ENCODE assay signal across 1 cellular context in genomic region chr21:41953831-41954653, GRCh38.
TF ChIP-seq lines count a peak whose summit lies in the region.

C2CD2 (minus strand) TSS chr21:41954018; CDS start chr21:41953648, 370 bp downstream.

TF ChIP-seq in K562, 482 proteins besides CTCF, POLR2A, EP300 and RAD21 (continued from another document and continues in another):
- TF ChIP-seq NCOR1 (IDR thresholded peaks at IDR 0.05) = no peak
- TF ChIP-seq PTTG1 (tag; IDR thresholded peaks at IDR 0.05; ENCODE audit: low read depth) = no peak
- no peak for TF ChIP-seq FOXJ2 (tag; IDR thresholded peaks at IDR 0.05)
- TF ChIP-seq CCNT2 (IDR thresholded peaks at IDR 0.05; ENCODE audit: borderline replicate concordance, extremely low read depth, insufficient read length, low read depth, low read length) = peak; percentile 82
- no peak for TF ChIP-seq MBD2 (IDR thresholded peaks at IDR 0.05; ENCODE audit: borderline replicate concordance, low read depth)
- no peak for TF ChIP-seq SMC3 (conservative IDR thresholded peaks at IDR 0.05; ENCODE audit: insufficient read depth, low read depth, low read length)
- TF ChIP-seq ETS2 (tag; IDR thresholded peaks at IDR 0.05; ENCODE audit: borderline replicate concordance, poor library complexity, severe bottlenecking) = no peak
- no peak for TF ChIP-seq HDAC3 (IDR thresholded peaks at IDR 0.05; ENCODE audit: borderline replicate concordance, partially characterized antibody)
- no peak for TF ChIP-seq CBFB (CRISPR knock-in tag; IDR thresholded peaks at IDR 0.05)
- no peak for TF ChIP-seq JUND (IDR thresholded peaks at IDR 0.05; ENCODE audit: borderline replicate concordance, low read depth, low read length)
- no peak; the same call in 2 of the 3 replicates for TF ChIP-seq JUND (tag; IDR thresholded peaks at IDR 0.05; ENCODE audit: borderline replicate concordance, low read depth, low read length)
- no peak for TF ChIP-seq ZNF280A (IDR thresholded peaks at IDR 0.05; ENCODE audit: low read depth, partially characterized antibody)
- TF ChIP-seq, protein P1, sequence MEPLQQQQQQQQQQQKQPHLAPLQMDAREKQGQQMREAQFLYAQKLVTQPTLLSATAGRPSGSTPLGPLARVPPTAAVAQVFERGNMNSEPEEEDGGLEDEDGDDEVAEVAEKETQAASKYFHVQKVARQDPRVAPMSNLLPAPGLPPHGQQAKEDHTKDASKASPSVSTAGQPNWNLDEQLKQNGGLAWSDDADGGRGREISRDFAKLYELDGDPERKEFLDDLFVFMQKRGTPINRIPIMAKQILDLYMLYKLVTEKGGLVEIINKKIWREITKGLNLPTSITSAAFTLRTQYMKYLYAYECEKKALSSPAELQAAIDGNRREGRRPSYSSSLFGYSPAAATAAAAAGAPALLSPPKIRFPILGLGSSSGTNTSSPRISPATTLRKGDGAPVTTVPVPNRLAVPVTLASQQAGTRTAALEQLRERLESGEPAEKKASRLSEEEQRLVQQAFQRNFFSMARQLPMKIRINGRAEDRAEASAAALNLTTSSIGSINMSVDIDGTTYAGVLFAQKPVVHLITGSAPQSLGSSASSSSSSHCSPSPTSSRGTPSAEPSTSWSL (CRISPR knock-in tag; IDR thresholded peaks at IDR 0.05; ENCODE audit: borderline replicate concordance) = no peak
- no peak for TF ChIP-seq SUPT5H (IDR thresholded peaks at IDR 0.05)
- TF ChIP-seq ZNF134 (CRISPR knock-in tag; conservative IDR thresholded peaks at IDR 0.05) = no peak
- TF ChIP-seq DPF2 (IDR thresholded peaks at IDR 0.05) = peak; percentile 69; the same call in 1 of the 2 replicates
- TF ChIP-seq HCFC1 (IDR thresholded peaks at IDR 0.05; ENCODE audit: low read depth, low read length) = 0 out of 2 replicates have a peak, but pooled peaks have one; percentile 6
- no peak for TF ChIP-seq ZNF77 (CRISPR knock-in tag; IDR thresholded peaks at IDR 0.05)
- TF ChIP-seq CREBBP (IDR thresholded peaks at IDR 0.05; ENCODE audit: low read depth, low read length) = no peak
- TF ChIP-seq TSC22D4 (tag; IDR thresholded peaks at IDR 0.05) = no peak
- no peak for TF ChIP-seq ZNF57 (CRISPR knock-in tag; IDR thresholded peaks at IDR 0.05)
- TF ChIP-seq, protein P2, sequence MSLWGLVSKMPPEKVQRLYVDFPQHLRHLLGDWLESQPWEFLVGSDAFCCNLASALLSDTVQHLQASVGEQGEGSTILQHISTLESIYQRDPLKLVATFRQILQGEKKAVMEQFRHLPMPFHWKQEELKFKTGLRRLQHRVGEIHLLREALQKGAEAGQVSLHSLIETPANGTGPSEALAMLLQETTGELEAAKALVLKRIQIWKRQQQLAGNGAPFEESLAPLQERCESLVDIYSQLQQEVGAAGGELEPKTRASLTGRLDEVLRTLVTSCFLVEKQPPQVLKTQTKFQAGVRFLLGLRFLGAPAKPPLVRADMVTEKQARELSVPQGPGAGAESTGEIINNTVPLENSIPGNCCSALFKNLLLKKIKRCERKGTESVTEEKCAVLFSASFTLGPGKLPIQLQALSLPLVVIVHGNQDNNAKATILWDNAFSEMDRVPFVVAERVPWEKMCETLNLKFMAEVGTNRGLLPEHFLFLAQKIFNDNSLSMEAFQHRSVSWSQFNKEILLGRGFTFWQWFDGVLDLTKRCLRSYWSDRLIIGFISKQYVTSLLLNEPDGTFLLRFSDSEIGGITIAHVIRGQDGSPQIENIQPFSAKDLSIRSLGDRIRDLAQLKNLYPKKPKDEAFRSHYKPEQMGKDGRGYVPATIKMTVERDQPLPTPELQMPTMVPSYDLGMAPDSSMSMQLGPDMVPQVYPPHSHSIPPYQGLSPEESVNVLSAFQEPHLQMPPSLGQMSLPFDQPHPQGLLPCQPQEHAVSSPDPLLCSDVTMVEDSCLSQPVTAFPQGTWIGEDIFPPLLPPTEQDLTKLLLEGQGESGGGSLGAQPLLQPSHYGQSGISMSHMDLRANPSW (CRISPR knock-in tag; IDR thresholded peaks at IDR 0.05) = no peak
- peak; percentile 81 for TF ChIP-seq HMGN3 (IDR thresholded peaks at IDR 0.05; ENCODE audit: borderline replicate concordance, extremely low read depth, insufficient read length, low read depth, low read length)
- no peak for TF ChIP-seq XRCC4 (IDR thresholded peaks at IDR 0.05; ENCODE audit: extremely low read depth, insufficient read depth, insufficient read length)
- no peak for TF ChIP-seq SRSF9 (IDR thresholded peaks at IDR 0.05; ENCODE audit: borderline replicate concordance, low read depth, low read length)
- no peak for TF ChIP-seq NR0B1 (IDR thresholded peaks at IDR 0.05; ENCODE audit: partially characterized antibody)
- no peak for TF ChIP-seq HOXB6 (CRISPR knock-in tag; IDR thresholded peaks at IDR 0.05; ENCODE audit: borderline replicate concordance)
- TF ChIP-seq, protein P3, sequence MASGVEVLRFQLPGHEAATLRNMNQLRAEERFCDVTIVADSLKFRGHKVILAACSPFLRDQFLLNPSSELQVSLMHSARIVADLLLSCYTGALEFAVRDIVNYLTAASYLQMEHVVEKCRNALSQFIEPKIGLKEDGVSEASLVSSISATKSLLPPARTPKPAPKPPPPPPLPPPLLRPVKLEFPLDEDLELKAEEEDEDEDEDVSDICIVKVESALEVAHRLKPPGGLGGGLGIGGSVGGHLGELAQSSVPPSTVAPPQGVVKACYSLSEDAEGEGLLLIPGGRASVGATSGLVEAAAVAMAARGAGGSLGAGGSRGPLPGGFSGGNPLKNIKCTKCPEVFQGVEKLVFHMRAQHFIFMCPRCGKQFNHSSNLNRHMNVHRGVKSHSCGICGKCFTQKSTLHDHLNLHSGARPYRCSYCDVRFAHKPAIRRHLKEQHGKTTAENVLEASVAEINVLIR (CRISPR knock-in tag; IDR thresholded peaks at IDR 0.05) = no peak
- TF ChIP-seq ZNF253 (CRISPR knock-in tag; conservative IDR thresholded peaks at IDR 0.05) = no peak
- no peak for TF ChIP-seq EZH2 (IDR thresholded peaks at IDR 0.05; ENCODE audit: borderline replicate concordance, low read depth, low read length)
- no peak for TF ChIP-seq MECOM (CRISPR knock-in tag; IDR thresholded peaks at IDR 0.05)
- TF ChIP-seq, protein P4, sequence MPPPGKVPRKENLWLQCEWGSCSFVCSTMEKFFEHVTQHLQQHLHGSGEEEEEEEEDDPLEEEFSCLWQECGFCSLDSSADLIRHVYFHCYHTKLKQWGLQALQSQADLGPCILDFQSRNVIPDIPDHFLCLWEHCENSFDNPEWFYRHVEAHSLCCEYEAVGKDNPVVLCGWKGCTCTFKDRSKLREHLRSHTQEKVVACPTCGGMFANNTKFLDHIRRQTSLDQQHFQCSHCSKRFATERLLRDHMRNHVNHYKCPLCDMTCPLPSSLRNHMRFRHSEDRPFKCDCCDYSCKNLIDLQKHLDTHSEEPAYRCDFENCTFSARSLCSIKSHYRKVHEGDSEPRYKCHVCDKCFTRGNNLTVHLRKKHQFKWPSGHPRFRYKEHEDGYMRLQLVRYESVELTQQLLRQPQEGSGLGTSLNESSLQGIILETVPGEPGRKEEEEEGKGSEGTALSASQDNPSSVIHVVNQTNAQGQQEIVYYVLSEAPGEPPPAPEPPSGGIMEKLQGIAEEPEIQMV (tag; conservative IDR thresholded peaks at IDR 0.05; ENCODE audit: low read depth) = no peak
- TF ChIP-seq POLR3G (IDR thresholded peaks at IDR 0.05; ENCODE audit: extremely low read depth, insufficient read length, insufficient replicate concordance) = no peak
- TF ChIP-seq CUX1 (CRISPR knock-in tag; IDR thresholded peaks at IDR 0.05) = no peak
- no peak for TF ChIP-seq FOXM1 (IDR thresholded peaks at IDR 0.05; ENCODE audit: low read depth)
- TF ChIP-seq FOXM1 (CRISPR knock-in tag; IDR thresholded peaks at IDR 0.05; ENCODE audit: low read depth) = no peak
- TF ChIP-seq FOXA3 (CRISPR knock-in tag; conservative IDR thresholded peaks at IDR 0.05 in 1 of 2, IDR thresholded peaks at IDR 0.05 in 1 of 2) = 0 out of 4 replicates have a peak, but pooled peaks of 1 of the 2 experiments have one; percentile 54
- TF ChIP-seq CREM (IDR thresholded peaks at IDR 0.05; ENCODE audit: low read depth) = peak; percentile 21; the same call in 1 of the 2 replicates
- TF ChIP-seq TRIM25 (IDR thresholded peaks at IDR 0.05; ENCODE audit: borderline replicate concordance) = no peak
- TF ChIP-seq ZNF347 (CRISPR knock-in tag; IDR thresholded peaks at IDR 0.05; ENCODE audit: low read depth) = no peak
- no peak for TF ChIP-seq NR3C1 (CRISPR knock-in tag; IDR thresholded peaks at IDR 0.05)
- no peak for TF ChIP-seq NFYB (IDR thresholded peaks at IDR 0.05; ENCODE audit: extremely low read depth, insufficient read length)
- TF ChIP-seq SMARCB1 (IDR thresholded peaks at IDR 0.05; ENCODE audit: insufficient read length, low read depth) = no peak
- TF ChIP-seq HSF4 (CRISPR knock-in tag; IDR thresholded peaks at IDR 0.05; ENCODE audit: borderline replicate concordance) = no peak
- no peak for TF ChIP-seq BDP1 (IDR thresholded peaks at IDR 0.05; ENCODE audit: insufficient read depth, insufficient read length)
- no peak for TF ChIP-seq CHCHD3 (CRISPR knock-in tag; IDR thresholded peaks at IDR 0.05)
- TF ChIP-seq HLTF (IDR thresholded peaks at IDR 0.05) = no peak
- TF ChIP-seq NFIX (CRISPR knock-in tag; IDR thresholded peaks at IDR 0.05; ENCODE audit: low read depth) = no peak
- TF ChIP-seq, protein P5, sequence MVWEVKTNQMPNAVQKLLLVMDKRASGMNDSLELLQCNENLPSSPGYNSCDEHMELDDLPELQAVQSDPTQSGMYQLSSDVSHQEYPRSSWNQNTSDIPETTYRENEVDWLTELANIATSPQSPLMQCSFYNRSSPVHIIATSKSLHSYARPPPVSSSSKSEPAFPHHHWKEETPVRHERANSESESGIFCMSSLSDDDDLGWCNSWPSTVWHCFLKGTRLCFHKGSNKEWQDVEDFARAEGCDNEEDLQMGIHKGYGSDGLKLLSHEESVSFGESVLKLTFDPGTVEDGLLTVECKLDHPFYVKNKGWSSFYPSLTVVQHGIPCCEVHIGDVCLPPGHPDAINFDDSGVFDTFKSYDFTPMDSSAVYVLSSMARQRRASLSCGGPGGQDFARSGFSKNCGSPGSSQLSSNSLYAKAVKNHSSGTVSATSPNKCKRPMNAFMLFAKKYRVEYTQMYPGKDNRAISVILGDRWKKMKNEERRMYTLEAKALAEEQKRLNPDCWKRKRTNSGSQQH (CRISPR knock-in tag; IDR thresholded peaks at IDR 0.05) = no peak
- no peak for TF ChIP-seq ZNF586 (CRISPR knock-in tag; conservative IDR thresholded peaks at IDR 0.05)
